In the genomic region with DNA sequence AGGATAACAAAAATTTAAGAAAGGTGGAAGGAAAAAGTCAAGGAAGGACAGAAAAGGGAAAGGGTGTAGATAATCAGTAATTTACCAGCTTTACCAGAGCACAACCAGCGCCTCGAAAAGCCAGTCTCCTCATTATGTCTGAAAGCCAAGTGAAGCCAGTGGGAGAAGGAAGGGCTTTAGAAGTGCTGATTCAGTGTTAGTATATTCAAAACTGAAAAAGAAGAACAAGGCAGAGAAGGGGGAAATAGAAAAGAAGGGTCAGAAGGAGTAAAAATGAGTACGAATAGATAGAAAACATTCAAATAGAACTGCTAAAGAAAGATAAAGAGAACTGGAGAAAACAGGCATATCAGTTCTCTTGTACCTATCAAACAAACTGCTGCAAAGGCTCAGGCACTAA, we compare ENCODE assay signal across 8 cellular contexts. TPM values are rescaled to one million over a fixed set of nuclear protein-coding genes. Genes with fewer than 3 reads are reported as not detected.
DNase-seq lines count a peak whose midpoint lies in the region; ATAC-seq and TF ChIP-seq lines count a peak whose summit lies in the region.

No MANE protein-coding gene starts in this region.

- H3K27ac ChIP-seq in SK-N-MC, result peak overlapping the region; percentile 62
- peak overlapping the region in 4 of 5 donors; percentile 17 to 54 (median 42) for H3K27ac ChIP-seq in stomach

- POLR2A ChIA-PET in activated CD4-positive, alpha-beta T cell treated with anti-CD3 and anti-CD28 coated beads for 36 hours (lab: Charles Lee), result interaction anchor here (0.8 to 1.2 kb wide), 4 partner anchors 10 to 116 kb away, joined by 4 to 12 read pairs (median 4); a partner anchor contains a TSS

- H3K9me3 Mint-ChIP-seq in activated CD4-positive, alpha-beta T cell treated with anti-CD3 and anti-CD28 coated beads for 36 hours (ENCODE audit: low read depth), result no peaks in the 10 kb centered on the region
- H3K9me3 Mint-ChIP-seq in glutamatergic neuron (ENCODE audit: unreplicated experiment), result peaks cover 9% of the 10 kb centered on the region

- TF ChIP-seq EP300 in stomach (IDR thresholded peaks at IDR 0.05), result no peak

- peaks cover 55% of the 10 kb centered on the region for H3K36me3 Mint-ChIP-seq in activated CD4-positive, alpha-beta T cell treated with anti-CD3 and anti-CD28 coated beads for 36 hours (ENCODE audit: low read depth)
- peaks cover 10% of the 10 kb centered on the region for H3K36me3 Mint-ChIP-seq in glutamatergic neuron (ENCODE audit: unreplicated experiment)

- intact Hi-C loops in activated CD4-positive, alpha-beta T cell treated with anti-CD3 and anti-CD28 coated beads for 36 hours (cut with DNase I, micrococcal nuclease), result loop anchor here (1.0 to 10.0 kb wide), 4 partner anchors 10 to 1203 kb away; a partner anchor contains a TSS
- intact Hi-C loops in stomach (cut with DNase I; ENCODE audit: low total_unique reads), result no loop called here

- 56 to 64% (median 64%) methylated on average over 3 of the region's 3 CpGs for WGBS in stomach, 5 donors

- CTCF ChIA-PET in activated CD4-positive, alpha-beta T cell treated with anti-CD3 and anti-CD28 coated beads for 36 hours (lab: Charles Lee), result interaction anchor here (0.8 to 2.9 kb wide), 4 partner anchors 10 to 224 kb away, joined by 3 to 13 read pairs (median 4); no protein-coding TSS in a partner anchor

- ATAC-seq in activated CD4-positive, alpha-beta T cell treated with anti-CD3 and anti-CD28 coated beads for 36 hours, result no peak
- ATAC-seq in GM18498 (IDR thresholded peaks at IDR 0.05; ENCODE audit: unreplicated experiment) (no peak), GM18502 (IDR thresholded peaks at IDR 0.05; ENCODE audit: poor library complexity, unreplicated experiment) (no peak)

- peaks cover 57% of the 10 kb centered on the region for H3K4me1 Mint-ChIP-seq in activated CD4-positive, alpha-beta T cell treated with anti-CD3 and anti-CD28 coated beads for 36 hours
- H3K4me1 Mint-ChIP-seq in glutamatergic neuron (ENCODE audit: low read depth, unreplicated experiment), result peaks cover 21% of the 10 kb centered on the region

- DNase-seq in activated CD4-positive, alpha-beta T cell treated with anti-CD3 and anti-CD28 coated beads for 36 hours, result no peak
- DNase-seq in activated CD4-positive, alpha-beta T cell treated with anti-CD3 and anti-CD28 coated beads for 48 hours, result no peak
- DNase-seq in SK-N-MC (ENCODE audit: low read depth, low spot score), result no peak
- DNase-seq in glutamatergic neuron, result no peak
- no peak for DNase-seq in stomach
- no peak for DNase-seq in DMS153 treated with DMSO at 0.1 percent for 48 hours (lab: John Stamatoyannopoulos, UW; ENCODE audit: unreplicated experiment)

- peaks cover 23 to 71% (median 50%) of the 10 kb centered on the region in 4 donors for H3K4me1 ChIP-seq in stomach

- no peaks in the 10 kb centered on the region for H3K27me3 Mint-ChIP-seq in activated CD4-positive, alpha-beta T cell treated with anti-CD3 and anti-CD28 coated beads for 36 hours
- peaks cover 5% of the 10 kb centered on the region for H3K27me3 Mint-ChIP-seq in glutamatergic neuron (ENCODE audit: unreplicated experiment)

- no peaks in the 10 kb centered on the region for H3K9me3 ChIP-seq in SK-N-MC (ENCODE audit: low read depth, low read length)
- no peaks in the 10 kb centered on the region for H3K9me3 ChIP-seq in stomach

- H3K36me3 ChIP-seq in SK-N-MC (ENCODE audit: insufficient read depth, low read length) (peaks cover 35% of the 10 kb centered on the region), stomach (peaks cover 28 to 44% (median 41%) of the 10 kb centered on the region in 4 donors)

- H3K4me3 Mint-ChIP-seq in activated CD4-positive, alpha-beta T cell treated with anti-CD3 and anti-CD28 coated beads for 36 hours, result peak overlapping the region; percentile 22
- H3K4me3 Mint-ChIP-seq in glutamatergic neuron (ENCODE audit: unreplicated experiment), result peak overlapping the region; percentile 11

- TF ChIP-seq POLR2A in stomach (IDR thresholded peaks at IDR 0.05), result no peak

- H3K4me3 ChIP-seq in SK-N-MC (no peak overlapping the region), stomach (no peak overlapping the region)

- peak overlapping the region; percentile 95 for H3K27ac Mint-ChIP-seq in activated CD4-positive, alpha-beta T cell treated with anti-CD3 and anti-CD28 coated beads for 36 hours
- H3K27ac Mint-ChIP-seq in glutamatergic neuron (ENCODE audit: unreplicated experiment), result peak overlapping the region; percentile 24

- no peaks in the 10 kb centered on the region for H3K27me3 ChIP-seq in stomach

- H3K9ac ChIP-seq in SK-N-MC (ENCODE audit: insufficient read length), result peak overlapping the region; percentile 57

- TF ChIP-seq CTCF in glutamatergic neuron (IDR thresholded peaks at IDR 0.05; ENCODE audit: partially characterized antibody, unreplicated experiment) (no peak), stomach (IDR thresholded peaks at IDR 0.05) (no peak)

RNA-seq across cellular contexts. Expression of a gene that starts 4.1 kb away (rescaled TPM):
- total RNA-seq in activated CD4-positive, alpha-beta T cell treated with anti-CD3 and anti-CD28 coated beads for 36 hours, result 10 to 100 TPM; 57.6 to 59.8 TPM
- total RNA-seq in glutamatergic neuron (ENCODE audit: unreplicated experiment) (192 TPM), stomach (100 to 1,000 TPM in 3 of 5 donors, 10 to 100 TPM in 2; 55.0 to 130 (median 105) TPM)
- polyA plus RNA-seq in stomach, result 1 to 10 TPM; 6.0 to 8.4 (median 7.8) TPM

RNA-seq across cellular contexts. Expression of a gene that starts 4.2 kb away (rescaled TPM):
- 100 to 1,000 TPM; 206 to 218 TPM for total RNA-seq in activated CD4-positive, alpha-beta T cell treated with anti-CD3 and anti-CD28 coated beads for 36 hours
- total RNA-seq in glutamatergic neuron (ENCODE audit: unreplicated experiment) (75.2 TPM), stomach (100 to 1,000 TPM in 1 of 5 donors, 10 to 100 TPM in 3, 1 to 10 TPM in 1; 5.8 to 114 (median 88.9) TPM)
- polyA plus RNA-seq in stomach, result 10 to 100 TPM; 37.9 to 69.1 (median 55.3) TPM

RNA-seq across cellular contexts. Expression of a gene that starts 24.0 kb away (rescaled TPM):
- total RNA-seq in activated CD4-positive, alpha-beta T cell treated with anti-CD3 and anti-CD28 coated beads for 36 hours, result 10 to 100 TPM; 35.2 to 38.0 TPM
- total RNA-seq in glutamatergic neuron (ENCODE audit: unreplicated experiment), result 46.4 TPM
- 10 to 100 TPM in 4 of 5 donors, 1 to 10 TPM in 1; 9.4 to 81.9 (median 23.5) TPM for total RNA-seq in stomach
- 10 to 100 TPM; 19.9 to 29.8 (median 24.7) TPM for polyA plus RNA-seq in stomach

RNA-seq across cellular contexts. Expression of a gene that starts 24.3 kb away (rescaled TPM):
- total RNA-seq in activated CD4-positive, alpha-beta T cell treated with anti-CD3 and anti-CD28 coated beads for 36 hours, result 100 to 1,000 TPM; 111 to 120 TPM
- total RNA-seq in glutamatergic neuron (ENCODE audit: unreplicated experiment) (62.4 TPM), stomach (100 to 1,000 TPM in 1 of 5 donors, 10 to 100 TPM in 2, 1 to 10 TPM in 1, under 1 TPM in 1; 0.58 to 332 (median 57.5) TPM)
- polyA plus RNA-seq in stomach, result 100 to 1,000 TPM; 108 to 148 (median 118) TPM
